19 cellular contexts compared by ENCODE assay signal in the genomic region with DNA sequence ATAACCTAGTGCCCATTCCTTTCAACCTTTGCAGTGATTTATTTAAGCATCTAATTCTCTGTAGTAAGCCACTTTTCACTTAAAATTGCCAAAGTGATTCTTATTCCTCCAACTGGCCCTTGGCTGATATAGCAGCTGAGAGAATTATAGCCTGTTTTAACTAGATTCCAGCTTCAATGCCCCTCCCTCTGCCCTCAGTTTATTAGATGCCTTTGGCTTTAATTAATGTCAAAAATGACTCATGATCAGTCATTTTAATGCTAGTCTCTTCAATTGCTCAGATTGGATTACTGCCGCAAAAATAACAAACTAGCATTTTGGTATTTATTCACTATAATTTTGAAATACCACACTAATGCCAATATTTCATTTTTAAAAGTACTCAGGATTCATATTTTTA.
DNase-seq lines count a peak whose midpoint lies in the region; ATAC-seq, FAIRE-seq and TF ChIP-seq lines count a peak whose summit lies in the region.
"Had no signal": no experiment of that assay in that cellular context is flagged by ENCODE, and none has a peak within 500 bp of the region (broad histone marks: within the 10 kb centered on the region; RNA-seq: fewer than 3 reads in every experiment).

No MANE protein-coding gene starts in this region.

- no peak overlapping the region for H3K27ac Mint-ChIP-seq in stimulated activated naive B cell treated with anti-CD40 and anti-IgM and Interleukin-4, amounts not matched to agents 10 μg/mL and 1 μg/mL and 100 μg/mL, for 72 hours
- no peak overlapping the region for H3K27ac Mint-ChIP-seq in activated T-helper 17 cell treated with anti-CD3 and anti-CD28 coated beads, Interleukin-2, amount 50 U/mL, for 72 hours
- H3K27ac Mint-ChIP-seq: CD8-positive, alpha-beta memory T cell had no signal

- H3K4me3 Mint-ChIP-seq in stimulated activated naive B cell treated with anti-CD40 and anti-IgM and Interleukin-4, amounts not matched to agents 10 μg/mL and 1 μg/mL and 100 μg/mL, for 72 hours: no peak overlapping the region
- no peak overlapping the region for H3K4me3 Mint-ChIP-seq in activated T-helper 17 cell treated with anti-CD3 and anti-CD28 coated beads, Interleukin-2, amount 50 U/mL, for 72 hours
- H3K4me3 Mint-ChIP-seq: CD8-positive, alpha-beta memory T cell had no signal

- no peaks in the 10 kb centered on the region for H3K27me3 ChIP-seq in bronchial epithelial cell (ENCODE audit: control insufficient read depth, insufficient read depth, low read length)
- H3K27me3 ChIP-seq: BLaER1 had no signal

- H3K36me3 Mint-ChIP-seq in stimulated activated naive B cell treated with anti-CD40 and anti-IgM and Interleukin-4, amounts not matched to agents 10 μg/mL and 1 μg/mL and 100 μg/mL, for 72 hours: no peaks in the 10 kb centered on the region
- H3K36me3 Mint-ChIP-seq in activated T-helper 17 cell treated with anti-CD3 and anti-CD28 coated beads, Interleukin-2, amount 50 U/mL, for 72 hours (ENCODE audit: low read depth): no peaks in the 10 kb centered on the region
- H3K36me3 Mint-ChIP-seq: CD8-positive, alpha-beta memory T cell had no signal

- ATAC-seq in stimulated activated naive B cell treated with anti-CD40 and anti-IgM and Interleukin-4, amounts not matched to agents 10 μg/mL and 1 μg/mL and 100 μg/mL, for 72 hours (replicated peaks): no peak
- no peak for ATAC-seq in activated T-helper 17 cell treated with anti-CD3 and anti-CD28 coated beads, Interleukin-2, amount 50 U/mL, for 72 hours (replicated peaks)
- no peak for ATAC-seq in GM18858 (IDR thresholded peaks at IDR 0.05; ENCODE audit: unreplicated experiment)
- ATAC-seq: GM12878, SK-N-SH treated with all-trans-retinoic acid at 6 μM for 48 hours had no signal

- no peaks in the 10 kb centered on the region for H3K4me1 Mint-ChIP-seq in stimulated activated naive B cell treated with anti-CD40 and anti-IgM and Interleukin-4, amounts not matched to agents 10 μg/mL and 1 μg/mL and 100 μg/mL, for 72 hours
- H3K4me1 Mint-ChIP-seq in activated T-helper 17 cell treated with anti-CD3 and anti-CD28 coated beads, Interleukin-2, amount 50 U/mL, for 72 hours: no peaks in the 10 kb centered on the region
- H3K4me1 Mint-ChIP-seq: CD8-positive, alpha-beta memory T cell had no signal

- FAIRE-seq in bronchial epithelial cell (lab: Jason Lieb, UNC): peak; percentile 55
- FAIRE-seq: GM12878 had no signal

- no peaks in the 10 kb centered on the region for H3K9me3 Mint-ChIP-seq in stimulated activated naive B cell treated with anti-CD40 and anti-IgM and Interleukin-4, amounts not matched to agents 10 μg/mL and 1 μg/mL and 100 μg/mL, for 72 hours
- H3K9me3 Mint-ChIP-seq in activated T-helper 17 cell treated with anti-CD3 and anti-CD28 coated beads, Interleukin-2, amount 50 U/mL, for 72 hours: no peaks in the 10 kb centered on the region

- TF ChIP-seq CTCF in AG10803 (conservative IDR thresholded peaks at IDR 0.05; ENCODE audit: low read length) (no peak), bronchial epithelial cell (IDR thresholded peaks at IDR 0.05; ENCODE audit: insufficient read depth, low read length, severe bottlenecking) (no peak), retinal pigment epithelial cell (conservative IDR thresholded peaks at IDR 0.05; ENCODE audit: low read depth, low read length) (no peak)

- H3K4me3 ChIP-seq in AG10803 (ENCODE audit: low read length) (no peak overlapping the region), bronchial epithelial cell (ENCODE audit: low read depth, low read length) (no peak overlapping the region), retinal pigment epithelial cell (ENCODE audit: low read length) (no peak overlapping the region)
- H3K4me3 ChIP-seq: BLaER1, GM12878 had no signal

- DNase-seq in AG10803 (ENCODE audit: low read depth): peak; percentile 3
- DNase-seq in M059J (ENCODE audit: low read depth): peak; percentile 67
- DNase-seq in bronchial epithelial cell (ENCODE audit: low read depth): no peak
- DNase-seq in retinal pigment epithelial cell (ENCODE audit: low read depth): peak; percentile 57
- DNase-seq in NCI-H774 (lab: John Stamatoyannopoulos, UW): no peak
- no peak for DNase-seq in stimulated activated naive B cell treated with anti-CD40 and anti-IgM and Interleukin-4, amounts not matched to agents 10 μg/mL and 1 μg/mL and 100 μg/mL, for 72 hours
- DNase-seq: CD8-positive, alpha-beta memory T cell; DMS 273 treated with DMSO at 0.1 percent for 48 hours; GOT3; NCI-H1048; NCI-H2107; NCI-H226; NCI-H526; Right ventricle myocardium superior had no signal

- no peaks in the 10 kb centered on the region for H3K36me3 ChIP-seq in bronchial epithelial cell (ENCODE audit: control insufficient read depth, insufficient read depth, low read length)
- H3K36me3 ChIP-seq: BLaER1 had no signal

- no peaks in the 10 kb centered on the region for H3K27me3 Mint-ChIP-seq in stimulated activated naive B cell treated with anti-CD40 and anti-IgM and Interleukin-4, amounts not matched to agents 10 μg/mL and 1 μg/mL and 100 μg/mL, for 72 hours
- H3K27me3 Mint-ChIP-seq in activated T-helper 17 cell treated with anti-CD3 and anti-CD28 coated beads, Interleukin-2, amount 50 U/mL, for 72 hours: no peaks in the 10 kb centered on the region
- H3K27me3 Mint-ChIP-seq: CD8-positive, alpha-beta memory T cell had no signal

Comparison
In these comparisons a context has a peak if more than half of its experiments do, and no peak if none do; other contexts are left out.
1. DNase-seq: peak in AG10803 (single experiment), M059J (single experiment) and retinal pigment epithelial cell (single experiment); none in bronchial epithelial cell (single experiment), NCI-H774 (single experiment) and stimulated activated naive B cell treated with anti-CD40 and anti-IgM and Interleukin-4, amounts not matched to agents 10 μg/mL and 1 μg/mL and 100 μg/mL, for 72 hours (single experiment).